24 cellular contexts compared by ENCODE assay signal in the genomic region with DNA sequence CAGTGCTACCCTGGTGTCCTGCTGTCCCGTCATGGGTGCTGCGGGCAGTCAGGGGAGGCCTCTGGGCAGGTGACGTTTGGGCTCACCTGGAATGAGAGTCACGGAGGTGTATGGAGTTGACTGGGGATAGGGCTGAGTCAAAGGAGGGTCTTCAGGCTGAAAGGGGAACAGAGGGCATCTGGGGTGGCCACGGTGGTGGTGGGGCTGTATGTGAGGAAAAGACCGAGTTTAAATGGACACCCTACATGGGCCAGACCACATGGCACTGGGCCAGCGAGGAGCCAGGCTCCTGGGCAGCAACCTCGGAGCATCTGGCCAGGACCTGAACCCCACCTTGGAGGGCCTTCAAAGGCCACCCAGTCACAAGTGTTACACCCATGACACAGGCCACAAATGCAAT.
"Had no signal": no experiment of that assay in that cellular context is flagged by ENCODE, and none has a peak within 500 bp of the region (broad histone marks: within the 10 kb centered on the region; RNA-seq: fewer than 3 reads in every experiment).

No MANE protein-coding gene starts in this region.

- H3K4me3 ChIP-seq: breast epithelium, coronary artery, heart right ventricle, lower lobe of right lung, neural progenitor cell, testis, transverse colon, uterus had no signal

- H3K36me3 Mint-ChIP-seq: activated naive CD4-positive, alpha-beta T cell treated with anti-CD3 and anti-CD28 coated beads, Interleukin-2, amount 50 U/mL, for 24 hours; naive thymus-derived CD8-positive, alpha-beta T cell; neural progenitor cell had no signal

- H2AFZ ChIP-seq: neural progenitor cell had no signal

- H3K36me3 ChIP-seq: breast epithelium, neural progenitor cell, transverse colon, uterus had no signal

- H3K27ac ChIP-seq: coronary artery, lower lobe of right lung, neural progenitor cell, testis, transverse colon, uterus had no signal

- H3K9me3 ChIP-seq: breast epithelium, heart right ventricle, lower lobe of right lung, testis, transverse colon, uterus had no signal

- ATAC-seq: activated CD8-positive, alpha-beta T cell treated with anti-CD3 and anti-CD28 coated beads for 36 hours; activated T-cell treated with anti-CD3 and anti-CD28 coated beads, Interleukin-2, amount 50 U/mL, for 4 hours; activated T-helper 17 cell treated with anti-CD3 and anti-CD28 coated beads, Interleukin-2, amount 50 U/mL, for 72 hours; esophagus mucosa; lower lobe of right lung; naive thymus-derived CD8-positive, alpha-beta T cell; T-cell had no signal

- H3K27me3 ChIP-seq: breast epithelium, heart right ventricle, testis, transverse colon, uterus had no signal

- H3K9ac ChIP-seq: neural progenitor cell had no signal

- H3K27me3 Mint-ChIP-seq: activated B cell treated with CpG ODN at 0.5 μM for 24 hours; activated CD8-positive, alpha-beta T cell treated with anti-CD3 and anti-CD28 coated beads for 36 hours; activated naive CD4-positive, alpha-beta T cell treated with anti-CD3 and anti-CD28 coated beads, Interleukin-2, amount 50 U/mL, for 24 hours; activated T-helper 17 cell treated with anti-CD3 and anti-CD28 coated beads, Interleukin-2, amount 50 U/mL, for 72 hours; naive thymus-derived CD8-positive, alpha-beta T cell; T-cell had no signal

- H3K4me1 Mint-ChIP-seq: activated T-helper 17 cell treated with anti-CD3 and anti-CD28 coated beads, Interleukin-2, amount 50 U/mL, for 72 hours had no signal

- H3K4me3 Mint-ChIP-seq: activated B cell treated with CpG ODN at 0.5 μM for 24 hours; activated CD8-positive, alpha-beta T cell treated with anti-CD3 and anti-CD28 coated beads for 36 hours; activated naive CD4-positive, alpha-beta T cell treated with anti-CD3 and anti-CD28 coated beads, Interleukin-2, amount 50 U/mL, for 24 hours; activated T-cell treated with anti-CD3 and anti-CD28 coated beads, Interleukin-2, amount 50 U/mL, for 4 hours; activated T-helper 17 cell treated with anti-CD3 and anti-CD28 coated beads, Interleukin-2, amount 50 U/mL, for 72 hours; naive thymus-derived CD8-positive, alpha-beta T cell; neural progenitor cell; T-cell; T-helper 2 cell treated with Interferon-gamma antibody and Interleukin-4, amounts not matched to agents 5 μg/mL and 100 μg/mL, for 36 hours had no signal

- H3K27ac Mint-ChIP-seq: activated B cell treated with CpG ODN at 0.5 μM for 24 hours; activated CD8-positive, alpha-beta T cell treated with anti-CD3 and anti-CD28 coated beads for 36 hours; activated naive CD4-positive, alpha-beta T cell treated with anti-CD3 and anti-CD28 coated beads, Interleukin-2, amount 50 U/mL, for 24 hours; activated T-helper 17 cell treated with anti-CD3 and anti-CD28 coated beads, Interleukin-2, amount 50 U/mL, for 72 hours; T-helper 2 cell treated with Interferon-gamma antibody and Interleukin-4, amounts not matched to agents 5 μg/mL and 100 μg/mL, for 36 hours had no signal

- H3K4me2 ChIP-seq: neural progenitor cell had no signal

- DNase-seq: activated B cell treated with CpG ODN at 0.5 μM for 24 hours; activated CD4-positive, alpha-beta T cell treated with anti-CD3 and anti-CD28 coated beads, Interleukin-2, amount 50 U/mL, for 1 hour; activated CD8-positive, alpha-beta T cell treated with anti-CD3 and anti-CD28 coated beads for 36 hours; activated gamma-delta T cell treated with Interleukin-2 at 50 U/mL for 16 hours; activated T-cell treated with anti-CD3 and anti-CD28 coated beads, Interleukin-2, amount 50 U/mL, for 4 hours; foreskin fibroblast; heart right ventricle; lower lobe of right lung; mesenchymal stem cell; naive thymus-derived CD8-positive, alpha-beta T cell; stimulated activated CD4-positive, alpha-beta T cell treated with anti-CD3 and anti-CD28 coated beads, Interleukin-15, amount 100 ng/mL, for 24 hours; stimulated activated CD4-positive, alpha-beta T cell treated with anti-CD3 and anti-CD28 coated beads, Interleukin-2, amount 100 ng/mL, for 24 hours; stimulated activated naive CD4-positive, alpha-beta T cell treated with Interleukin-2 at 50 U/mL for 16 hours; T-cell; testis; transverse colon; uterus had no signal

- H3K9me3 Mint-ChIP-seq: activated B cell treated with CpG ODN at 0.5 μM for 24 hours; activated CD8-positive, alpha-beta T cell treated with anti-CD3 and anti-CD28 coated beads for 36 hours; activated naive CD4-positive, alpha-beta T cell treated with anti-CD3 and anti-CD28 coated beads, Interleukin-2, amount 50 U/mL, for 24 hours; activated T-cell treated with anti-CD3 and anti-CD28 coated beads, Interleukin-2, amount 50 U/mL, for 4 hours; activated T-helper 17 cell treated with anti-CD3 and anti-CD28 coated beads, Interleukin-2, amount 50 U/mL, for 72 hours; naive thymus-derived CD8-positive, alpha-beta T cell; neural progenitor cell; T-cell; T-helper 2 cell treated with Interferon-gamma antibody and Interleukin-4, amounts not matched to agents 5 μg/mL and 100 μg/mL, for 36 hours had no signal
